ENCODE assay signal across 7 cellular contexts in the genomic region with DNA sequence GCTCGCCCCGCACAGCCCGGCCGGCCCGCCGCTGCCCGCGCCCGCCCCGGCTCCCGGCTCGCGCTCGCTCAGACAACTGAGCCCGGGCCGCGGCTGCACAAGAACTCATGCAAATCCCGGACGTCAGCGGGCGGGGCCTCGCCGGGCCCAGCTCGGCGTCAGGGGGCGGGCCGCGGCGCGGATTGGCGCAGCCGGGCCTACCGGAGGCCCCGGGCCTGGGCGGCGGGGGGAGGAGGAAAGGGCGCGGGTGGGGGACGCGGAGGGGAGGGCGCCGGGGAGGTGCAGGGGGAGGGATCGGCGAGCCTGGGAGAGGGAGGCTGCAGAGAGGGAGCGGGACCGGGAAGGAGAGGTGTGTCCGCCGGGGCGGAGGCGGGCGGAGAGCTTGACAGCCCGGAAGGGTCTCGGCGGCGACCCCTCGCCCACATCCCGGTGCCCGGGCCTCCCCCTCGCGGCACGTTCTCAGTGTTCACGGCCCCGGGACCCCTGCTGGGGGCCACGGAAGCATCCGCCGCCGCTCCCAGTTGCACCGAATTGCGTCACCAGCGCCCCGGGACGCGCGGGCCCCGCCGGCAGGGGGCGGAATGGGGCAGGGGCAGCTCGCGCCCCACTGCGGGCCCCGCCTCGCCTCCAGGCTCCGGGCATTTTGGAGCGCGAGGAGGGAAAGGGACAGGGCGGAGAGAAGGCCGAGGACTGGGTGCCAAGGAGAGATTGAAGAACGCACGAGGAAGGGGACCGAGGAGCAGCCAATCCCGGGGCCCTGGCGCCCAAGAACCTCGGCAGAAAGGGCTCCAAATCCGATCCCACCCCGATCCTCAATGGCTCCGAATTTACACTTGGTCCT. TPM values are rescaled to one million over a fixed set of nuclear protein-coding genes. Genes with fewer than 3 reads are reported as not detected.
A peak's percentile ranks its signal among the peaks of the same experiment; 100 is the strongest.
DNase-seq lines count a peak whose midpoint lies in the region; ATAC-seq and TF ChIP-seq lines count a peak whose summit lies in the region.

A gene (minus strand): TSS at position 78 of the 841 bp plus-strand sequence. CDS start 189 bp downstream, outside the sequence.

- peak within 1 kb of the TSS; percentile 34 for H2AFZ ChIP-seq in smooth muscle cell (ENCODE audit: low read depth)

- H3F3A ChIP-seq in smooth muscle cell (ENCODE audit: low read depth): peaks cover 20% of the 10 kb centered on the region

- peaks cover 11 to 37% of the 10 kb centered on the region in 2 donors for H3K27me3 ChIP-seq in breast epithelium
- H3K27me3 ChIP-seq in smooth muscle cell (ENCODE audit: low read depth): peaks cover 35% of the 10 kb centered on the region

- peak; percentile 92 for DNase-seq in NCI-H2171 treated with DMSO at 0.1 percent for 48 hours (lab: John Stamatoyannopoulos, UW)
- DNase-seq in breast epithelium (ENCODE audit: low spot score in 2 of 2): peak; percentile 95 to 96
- DNase-seq in iPS-NIHi7 (ENCODE audit: extremely low spot score): peak; percentile 87
- DNase-seq in smooth muscle cell (lab: John Stamatoyannopoulos, UW; ENCODE audit: unreplicated experiment): peak; percentile 84

- H3K36me3 ChIP-seq in breast epithelium: no peaks in the 10 kb centered on the region
- no peaks in the 10 kb centered on the region for H3K36me3 ChIP-seq in smooth muscle cell (ENCODE audit: low read depth)

- 5% methylated on average over 29 of the region's 96 CpGs for WGBS in smooth muscle cell (ENCODE audit: low lambda C conversion rate)

- H3K4me3 ChIP-seq in breast epithelium (peak within 1 kb of the TSS; percentile 74 to 96 (median 80)), smooth muscle cell (peak within 1 kb of the TSS; percentile 66)

- ATAC-seq in GM18517 (IDR thresholded peaks at IDR 0.05; ENCODE audit: unreplicated experiment) (peak; percentile 40), HG03097 (IDR thresholded peaks at IDR 0.05; ENCODE audit: low FRiP score, unreplicated experiment) (peak; percentile 52)

- H3K27ac ChIP-seq in VCaP (peak within 1 kb of the TSS; percentile 86), breast epithelium (peak within 1 kb of the TSS; percentile 92 to 98), smooth muscle cell (ENCODE audit: low read depth) (peak within 1 kb of the TSS; percentile 56)

- TF ChIP-seq CTCF in VCaP (conservative IDR thresholded peaks at IDR 0.05) (peak; percentile 93), breast epithelium (IDR thresholded peaks at IDR 0.05) (peak; percentile 67 to 77 (median 71)), smooth muscle cell (IDR thresholded peaks at IDR 0.05; ENCODE audit: borderline replicate concordance, insufficient read depth, poor library complexity, severe bottlenecking) (peak; percentile 77)

- peak within 1 kb of the TSS; percentile 49 for H3K9ac ChIP-seq in smooth muscle cell (ENCODE audit: low read depth)

- no peaks in the 10 kb centered on the region for H3K9me3 ChIP-seq in breast epithelium
- no peaks in the 10 kb centered on the region for H3K9me3 ChIP-seq in smooth muscle cell (replicated peaks; ENCODE audit: low read depth)

- peaks cover 40% of the 10 kb centered on the region for H4K20me1 ChIP-seq in smooth muscle cell (ENCODE audit: low read depth)

- peak within 1 kb of the TSS; percentile 100 for H3K4me2 ChIP-seq in smooth muscle cell

- H3K79me2 ChIP-seq in smooth muscle cell (ENCODE audit: low read depth): peaks cover 26% of the 10 kb centered on the region

- H3K4me1 ChIP-seq in breast epithelium: peaks cover 29 to 42% of the 10 kb centered on the region in 2 donors
- H3K4me1 ChIP-seq in smooth muscle cell (ENCODE audit: low read depth): peaks cover 50% of the 10 kb centered on the region

- TF ChIP-seq POLR2A in breast epithelium (IDR thresholded peaks at IDR 0.05): peak; percentile 34

- intact Hi-C loops in breast epithelium (cut with DNase I; ENCODE audit: low total_unique reads): loop anchor here (1.0 to 5.0 kb wide), 2 partner anchors 41 to 1548 kb away; no protein-coding TSS in a partner anchor

RNA-seq across cellular contexts. Expression of the gene that starts here (rescaled TPM):
- total RNA-seq in breast epithelium (10 to 100 TPM; 11.5 to 20.6 (median 13.4) TPM), smooth muscle cell (17.3 and 17.4 TPM in 2 replicates)
- polyA plus RNA-seq in smooth muscle cell: 44.6 and 47.2 TPM in 2 replicates

Comparison
In these comparisons a context has a peak if more than half of its experiments do, and no peak if none do; other contexts are left out.
1. Peak in every context shown above with its lines: DNase-seq, ATAC-seq, H3K4me3 ChIP-seq and H3K27ac ChIP-seq.